24 cellular contexts compared by ENCODE assay signal in genomic region chr7:152313217-152313616, GRCh38.
A peak's percentile ranks its signal among the peaks of the same experiment; 100 is the strongest.
DNase-seq lines count a peak whose midpoint lies in the region; ATAC-seq and TF ChIP-seq lines count a peak whose summit lies in the region.
"Had no signal": no experiment of that assay in that cellular context is flagged by ENCODE, and none has a peak within 500 bp of the region (broad histone marks: within the 10 kb centered on the region; RNA-seq: fewer than 3 reads in every experiment).

No MANE protein-coding gene starts in this region.

- H3K4me1 Mint-ChIP-seq in brain: peaks cover 62% of the 10 kb centered on the region
- H3K4me1 Mint-ChIP-seq in osteocyte (ENCODE audit: unreplicated experiment): peaks cover 24% of the 10 kb centered on the region
- H3K4me1 Mint-ChIP-seq: GM23338 had no signal

- no peak overlapping the region for H2AFZ ChIP-seq in KMS-11 (ENCODE audit: low read depth)
- H2AFZ ChIP-seq: GM23338 had no signal

- H3K4me1 ChIP-seq in KMS-11 (ENCODE audit: low read depth, poor library complexity, severe bottlenecking): peaks cover 60% of the 10 kb centered on the region

- H3K27me3 Mint-ChIP-seq in brain (no peaks in the 10 kb centered on the region), osteocyte (ENCODE audit: unreplicated experiment) (no peaks in the 10 kb centered on the region)

- H3K36me3 Mint-ChIP-seq in brain (peaks cover 47% of the 10 kb centered on the region), osteocyte (ENCODE audit: unreplicated experiment) (peaks cover 2% of the 10 kb centered on the region)

- no peak overlapping the region for H3K4me3 ChIP-seq in KMS-11 (IDR thresholded peaks at IDR 0.05; ENCODE audit: insufficient read depth, low read depth, low read length)
- H3K4me3 ChIP-seq: GM23338, MG63, mucosa of descending colon, tibial artery had no signal

- H3K27me3 ChIP-seq in KMS-11 (ENCODE audit: insufficient read depth, low read depth): no peaks in the 10 kb centered on the region
- H3K27me3 ChIP-seq: brain microvascular endothelial cell, MG63, tibial artery had no signal

- H3K79me2 ChIP-seq in KMS-11 (ENCODE audit: insufficient read depth, low read depth): peaks cover 16% of the 10 kb centered on the region; the same call in 1 of the 2 replicates

- H3K9me3 Mint-ChIP-seq in brain: no peaks in the 10 kb centered on the region
- H3K9me3 Mint-ChIP-seq in osteocyte (ENCODE audit: unreplicated experiment): no peaks in the 10 kb centered on the region
- H3K9me3 Mint-ChIP-seq: GM23338 had no signal

- H4K20me1 ChIP-seq in KMS-11 (ENCODE audit: insufficient read depth): peaks cover 14% of the 10 kb centered on the region

- peak overlapping the region; percentile 10; the same call in 1 of the 2 replicates for H3K4me2 ChIP-seq in KMS-11
- H3K4me2 ChIP-seq: GM23338 had no signal

- H3K27ac ChIP-seq in KMS-11: no peak overlapping the region
- H3K27ac ChIP-seq: coronary artery, HL-60, tibial artery had no signal

- H3K4me3 Mint-ChIP-seq in brain (peak overlapping the region in 4 of 5 experiments; percentile 24 to 54 (median 33)), osteocyte (ENCODE audit: unreplicated experiment) (no peak overlapping the region)
- H3K4me3 Mint-ChIP-seq: GM23338 had no signal

- no peak for TF ChIP-seq CTCF in KMS-11 (conservative IDR thresholded peaks at IDR 0.05; ENCODE audit: low read depth, low read length)
- TF ChIP-seq CTCF in brain (conservative IDR thresholded peaks at IDR 0.05): no peak
- no peak for TF ChIP-seq CTCF in osteocyte (IDR thresholded peaks at IDR 0.05)

- ATAC-seq in GM19328 (IDR thresholded peaks at IDR 0.05; ENCODE audit: unreplicated experiment): no peak
- ATAC-seq: GM23338, HepG2 had no signal

- H3K27ac Mint-ChIP-seq in brain (peak overlapping the region in 3 of 5 experiments; percentile 44 to 72 (median 63)), osteocyte (ENCODE audit: unreplicated experiment) (peak overlapping the region; percentile 19)
- H3K27ac Mint-ChIP-seq: GM23338 had no signal

- H3K36me3 ChIP-seq in KMS-11 (ENCODE audit: insufficient read depth): peaks cover 6% of the 10 kb centered on the region; the same call in 1 of the 2 replicates

- H3K9ac ChIP-seq in KMS-11: no peak overlapping the region

- peak; percentile 4 for DNase-seq in ELR (ENCODE audit: low read depth)
- no peak for DNase-seq in osteocyte (ENCODE audit: extremely low spot score, unreplicated experiment)
- DNase-seq in NCI-H1048 (lab: John Stamatoyannopoulos, UW): no peak
- DNase-seq in NCI-H510A treated with DMSO at 0.1 percent for 48 hours (lab: John Stamatoyannopoulos, UW): no peak
- DNase-seq: activated CD4-positive, alpha-beta T cell treated with anti-CD3 and anti-CD28 coated beads, Interleukin-2, amount 50 U/mL, for 48 hours; activated CD4-positive, CD25-positive, alpha-beta regulatory T cell; activated effector memory CD4-positive, alpha-beta T cell treated with anti-CD3 and anti-CD28 coated beads, Interleukin-2, amount 50 U/mL, for 16 hours; brain microvascular endothelial cell; left colon; MG63; mucosa of descending colon; NCI-H1436; NCI-H2107; RPMI8226; stimulated activated CD4-positive, alpha-beta T cell treated with anti-CD3 and anti-CD28 coated beads, Interleukin-4, amount 100 ng/mL, for 1 hour; stimulated activated naive CD4-positive, alpha-beta T cell treated with Interleukin-2 at 50 U/mL for 16 hours; tibial artery had no signal
